1 cellular context compared by ENCODE assay signal in the genomic region with DNA sequence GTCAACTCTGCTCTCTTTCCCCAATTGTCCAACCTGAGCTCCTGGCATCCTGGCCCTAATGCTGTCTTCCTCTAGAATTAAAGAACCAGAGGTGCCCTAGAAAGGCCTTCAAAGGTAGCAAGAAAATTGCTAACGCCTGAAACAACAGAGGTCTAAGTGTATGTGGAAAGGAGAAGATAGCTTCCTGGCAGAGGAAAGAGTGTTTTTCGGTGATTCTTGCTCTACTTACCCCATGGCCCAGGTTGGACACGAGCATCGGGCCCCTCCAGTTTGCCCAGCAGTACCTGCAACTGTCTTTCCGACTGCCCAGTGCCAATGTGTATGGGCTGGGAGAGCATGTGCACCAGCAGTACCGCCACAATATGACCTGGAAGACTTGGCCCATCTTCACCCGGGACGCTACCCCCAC.
TF ChIP-seq lines count a peak whose summit lies in the region.

No MANE protein-coding gene starts in this region.

TF ChIP-seq in H1, 55 proteins besides CTCF, POLR2A, EP300 and RAD21:
- TF ChIP-seq RFX5 (IDR thresholded peaks at IDR 0.05; ENCODE audit: borderline replicate concordance, low read depth, low read length) (no peak), RXRA (IDR thresholded peaks at IDR 0.05; ENCODE audit: insufficient read depth, low read depth, low read length) (no peak), SAP30 (IDR thresholded peaks at IDR 0.05; ENCODE audit: insufficient read depth, insufficient replicate concordance, low read length) (no peak), CEBPB (IDR thresholded peaks at IDR 0.05; ENCODE audit: low read depth, low read length) (no peak), NANOG (IDR thresholded peaks at IDR 0.05; ENCODE audit: insufficient read depth, low read depth, low read length, poor library complexity, severe bottlenecking) (no peak), FOSL1 (IDR thresholded peaks at IDR 0.05; ENCODE audit: insufficient read depth, low read depth, low read length) (no peak), TAF1 (IDR thresholded peaks at IDR 0.05; ENCODE audit: low read depth, low read length) (no peak), SIN3A (conservative IDR thresholded peaks at IDR 0.05 in 1 of 2, IDR thresholded peaks at IDR 0.05 in 1 of 2; ENCODE audit: low read depth in 1 of 2, low read length in 2 of 2) (no peak), TCF12 (IDR thresholded peaks at IDR 0.05; ENCODE audit: low read depth, low read length) (no peak), ASH2L (IDR thresholded peaks at IDR 0.05; ENCODE audit: low read length) (no peak), KDM1A (IDR thresholded peaks at IDR 0.05; ENCODE audit: borderline replicate concordance, low read length) (no peak)
- TF ChIP-seq, protein P1, sequence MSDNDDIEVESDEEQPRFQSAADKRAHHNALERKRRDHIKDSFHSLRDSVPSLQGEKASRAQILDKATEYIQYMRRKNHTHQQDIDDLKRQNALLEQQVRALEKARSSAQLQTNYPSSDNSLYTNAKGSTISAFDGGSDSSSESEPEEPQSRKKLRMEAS (IDR thresholded peaks at IDR 0.05) = no peak
